1 cellular context compared by ENCODE assay signal in genomic region chr12:132103542-132104308, GRCh38.
TF ChIP-seq lines count a peak whose summit lies in the region.

No MANE protein-coding gene starts in this region.

TF ChIP-seq in H1, 55 proteins besides CTCF, POLR2A, EP300 and RAD21:
- TF ChIP-seq TAF7 (optimal IDR thresholded peaks at IDR 0.05; ENCODE audit: borderline replicate concordance, low read depth, low read length) (no peak), CHD1 (IDR thresholded peaks at IDR 0.05; ENCODE audit: low read depth, low read length) (no peak), E2F6 (IDR thresholded peaks at IDR 0.05) (no peak), JUN (IDR thresholded peaks at IDR 0.05; ENCODE audit: low read depth, low read length) (no peak), SUZ12 (IDR thresholded peaks at IDR 0.05; ENCODE audit: low read length) (no peak), SRF (IDR thresholded peaks at IDR 0.05; ENCODE audit: low read depth, low read length) (no peak), BACH1 (IDR thresholded peaks at IDR 0.05; ENCODE audit: low read length) (no peak), PHF8 (conservative IDR thresholded peaks at IDR 0.05; ENCODE audit: low read depth, low read length) (no peak), KDM1A (IDR thresholded peaks at IDR 0.05; ENCODE audit: borderline replicate concordance, low read length) (no peak)
